28 cellular contexts compared by ENCODE assay signal in the genomic region with DNA sequence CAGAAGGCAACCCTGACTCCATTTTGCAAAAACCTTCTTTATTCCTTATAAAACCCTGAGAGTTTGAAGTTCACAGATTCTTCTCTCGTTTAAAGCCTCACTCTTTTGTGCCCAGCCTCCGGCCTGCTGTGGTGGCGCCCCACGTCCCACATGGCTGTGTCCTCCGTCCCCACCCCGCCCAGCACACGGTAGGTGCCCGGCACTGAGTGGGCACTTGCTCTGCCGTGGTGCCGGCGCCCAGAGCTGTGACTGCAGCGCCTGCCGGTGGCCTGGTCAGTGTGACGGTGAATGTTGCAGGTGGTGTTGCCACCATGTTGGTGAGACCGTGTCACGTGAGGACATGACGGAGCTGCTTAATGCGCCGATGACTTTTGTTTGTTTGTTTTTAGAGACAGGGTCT. TPM values are rescaled to one million over a fixed set of nuclear protein-coding genes. Genes with fewer than 3 reads are reported as not detected.
"Had no signal": no experiment of that assay in that cellular context is flagged by ENCODE, and none has a peak within 500 bp of the region (broad histone marks: within the 10 kb centered on the region; RNA-seq: fewer than 3 reads in every experiment).

No MANE protein-coding gene starts in this region.

- H3K4me1 Mint-ChIP-seq: activated CD4-positive, alpha-beta T cell treated with anti-CD3 and anti-CD28 coated beads for 36 hours; activated CD4-positive, alpha-beta T cell treated with anti-CD3 and anti-CD28 coated beads, Interleukin-2, amount 10 ng/mL, durations not matched to agents 24 days and 14 days; activated CD8-positive, alpha-beta memory T cell treated with anti-CD3 and anti-CD28 coated beads, Interleukin-2, amount 10 ng/mL, durations not matched to agents 7 days and 5 days; activated naive CD4-positive, alpha-beta T cell treated with anti-CD3 and anti-CD28 coated beads, Interleukin-2, amount 50 U/mL, for 24 hours; activated naive CD8-positive, alpha-beta T cell treated with anti-CD3 and anti-CD28 coated beads for 36 hours; activated naive CD8-positive, alpha-beta T cell treated with anti-CD3 and anti-CD28 coated beads, Interleukin-2, amount 50 U/mL, for 24 hours had no signal

- H3K4me3 Mint-ChIP-seq: activated CD4-positive, alpha-beta memory T cell treated with anti-CD3 and anti-CD28 coated beads for 36 hours; activated CD4-positive, alpha-beta T cell treated with anti-CD3 and anti-CD28 coated beads for 36 hours; activated CD4-positive, alpha-beta T cell treated with anti-CD3 and anti-CD28 coated beads, Interleukin-2, amount 10 ng/mL, durations not matched to agents 24 days and 14 days; activated CD8-positive, alpha-beta memory T cell treated with anti-CD3 and anti-CD28 coated beads, Interleukin-2, amount 10 ng/mL, durations not matched to agents 7 days and 5 days; activated CD8-positive, alpha-beta T cell treated with anti-CD3 and anti-CD28 coated beads, Interleukin-2, amount 10 ng/mL, durations not matched to agents 7 days and 5 days; activated naive CD4-positive, alpha-beta T cell treated with anti-CD3 and anti-CD28 coated beads for 36 hours; activated naive CD4-positive, alpha-beta T cell treated with anti-CD3 and anti-CD28 coated beads, Interleukin-2, amount 50 U/mL, for 24 hours; activated naive CD8-positive, alpha-beta T cell treated with anti-CD3 and anti-CD28 coated beads for 36 hours; activated naive CD8-positive, alpha-beta T cell treated with anti-CD3 and anti-CD28 coated beads, Interleukin-2, amount 50 U/mL, for 24 hours; activated T-helper 1 cell treated with anti-CD3 and anti-CD28 coated beads, Interleukin-12 subunit alpha, Interleukin-12 subunit beta, Interleukin-2, Interleukin-4 antibody, amounts not matched to agents 30 ng/mL and 10 ng/mL and 1 ng/mL, durations not matched to agents 14 hours and 24 hours and 36 hours had no signal

- DNase-seq: activated CD4-positive, alpha-beta memory T cell treated with anti-CD3 and anti-CD28 coated beads for 36 hours; activated CD4-positive, alpha-beta T cell treated with anti-CD3 and anti-CD28 coated beads for 36 hours; activated CD4-positive, alpha-beta T cell treated with anti-CD3 and anti-CD28 coated beads, Interleukin-2, amount 10 ng/mL, durations not matched to agents 24 days and 14 days; activated CD4-positive, CD25-positive, alpha-beta regulatory T cell; activated CD4-positive, CD25-positive, alpha-beta regulatory T cell treated with anti-CD3 and anti-CD28 coated beads, Interleukin-2, amount 50 U/mL, for 72 hours; activated CD8-positive, alpha-beta memory T cell treated with anti-CD3 and anti-CD28 coated beads, Interleukin-2, amount 10 ng/mL, durations not matched to agents 7 days and 5 days; activated CD8-positive, alpha-beta memory T cell treated with anti-CD3 and anti-CD28 coated beads, Interleukin-2, amount 50 U/mL, for 4 hours; activated CD8-positive, alpha-beta T cell treated with anti-CD3 and anti-CD28 coated beads, Interleukin-2, amount 10 ng/mL, durations not matched to agents 7 days and 5 days; activated effector memory CD4-positive, alpha-beta T cell treated with anti-CD3 and anti-CD28 coated beads, Interleukin-2, amount 50 U/mL, for 16 hours; activated naive CD4-positive, alpha-beta T cell treated with anti-CD3 and anti-CD28 coated beads for 36 hours; activated naive CD8-positive, alpha-beta T cell treated with anti-CD3 and anti-CD28 coated beads for 36 hours; activated naive CD8-positive, alpha-beta T cell treated with anti-CD3 and anti-CD28 coated beads, Interleukin-2, amount 50 U/mL, for 24 hours; activated T-cell treated with anti-CD3 and anti-CD28 coated beads, Interleukin-2, amount 50 U/mL, for 1 hour; activated T-cell treated with anti-CD3 and anti-CD28 coated beads, Interleukin-2, amount 50 U/mL, for 48 hours; adrenal gland; amygdala; aorta; body of pancreas; caudate nucleus; effector CD8-positive, alpha-beta T cell; esophagus squamous epithelium; foreskin melanocyte; T-helper 2 cell had no signal

- H3K27me3 ChIP-seq: adrenal gland, body of pancreas, esophagus squamous epithelium, gastroesophageal sphincter had no signal

- H3K4me1 ChIP-seq: adrenal gland, body of pancreas, esophagus squamous epithelium, gastroesophageal sphincter had no signal

- H3K36me3 Mint-ChIP-seq: activated naive CD4-positive, alpha-beta T cell treated with anti-CD3 and anti-CD28 coated beads, Interleukin-2, amount 50 U/mL, for 24 hours had no signal

- H3K9me3 Mint-ChIP-seq: activated CD4-positive, alpha-beta memory T cell treated with anti-CD3 and anti-CD28 coated beads for 36 hours; activated CD4-positive, alpha-beta T cell treated with anti-CD3 and anti-CD28 coated beads, Interleukin-2, amount 10 ng/mL, durations not matched to agents 24 days and 14 days; activated naive CD4-positive, alpha-beta T cell treated with anti-CD3 and anti-CD28 coated beads for 36 hours; activated naive CD4-positive, alpha-beta T cell treated with anti-CD3 and anti-CD28 coated beads, Interleukin-2, amount 50 U/mL, for 24 hours; activated naive CD8-positive, alpha-beta T cell treated with anti-CD3 and anti-CD28 coated beads for 36 hours; activated naive CD8-positive, alpha-beta T cell treated with anti-CD3 and anti-CD28 coated beads, Interleukin-2, amount 50 U/mL, for 24 hours; activated T-helper 1 cell treated with anti-CD3 and anti-CD28 coated beads, Interleukin-12 subunit alpha, Interleukin-12 subunit beta, Interleukin-2, Interleukin-4 antibody, amounts not matched to agents 30 ng/mL and 10 ng/mL and 1 ng/mL, durations not matched to agents 14 hours and 24 hours and 36 hours; activated T-helper 2 cell treated with anti-CD3 and anti-CD28 coated beads, Interferon-gamma antibody, Interleukin-2, Interleukin-4, amounts not matched to agents 10 μg/mL and 5 μg/mL and 100 μg/mL, durations not matched to agents 14 hours and 24 hours and 36 hours had no signal

- H3K9me3 ChIP-seq: adrenal gland, body of pancreas, esophagus squamous epithelium, gastroesophageal sphincter had no signal

- H3K27me3 Mint-ChIP-seq: activated CD4-positive, alpha-beta memory T cell treated with anti-CD3 and anti-CD28 coated beads for 36 hours; activated CD4-positive, alpha-beta T cell treated with anti-CD3 and anti-CD28 coated beads for 36 hours; activated CD4-positive, alpha-beta T cell treated with anti-CD3 and anti-CD28 coated beads, Interleukin-2, amount 10 ng/mL, durations not matched to agents 24 days and 14 days; activated CD8-positive, alpha-beta memory T cell treated with anti-CD3 and anti-CD28 coated beads, Interleukin-2, amount 10 ng/mL, durations not matched to agents 7 days and 5 days; activated naive CD4-positive, alpha-beta T cell treated with anti-CD3 and anti-CD28 coated beads, Interleukin-2, amount 50 U/mL, for 24 hours; activated naive CD8-positive, alpha-beta T cell treated with anti-CD3 and anti-CD28 coated beads for 36 hours; activated naive CD8-positive, alpha-beta T cell treated with anti-CD3 and anti-CD28 coated beads, Interleukin-2, amount 50 U/mL, for 24 hours had no signal

- H3K27ac ChIP-seq: adrenal gland, body of pancreas, epithelial cell of prostate, esophagus squamous epithelium, gastroesophageal sphincter had no signal

- H3K27ac Mint-ChIP-seq: activated CD4-positive, alpha-beta memory T cell treated with anti-CD3 and anti-CD28 coated beads for 36 hours; activated CD4-positive, alpha-beta T cell treated with anti-CD3 and anti-CD28 coated beads for 36 hours; activated CD4-positive, alpha-beta T cell treated with anti-CD3 and anti-CD28 coated beads, Interleukin-2, amount 10 ng/mL, durations not matched to agents 24 days and 14 days; activated CD8-positive, alpha-beta memory T cell treated with anti-CD3 and anti-CD28 coated beads, Interleukin-2, amount 10 ng/mL, durations not matched to agents 7 days and 5 days; activated CD8-positive, alpha-beta T cell treated with anti-CD3 and anti-CD28 coated beads, Interleukin-2, amount 10 ng/mL, durations not matched to agents 7 days and 5 days; activated naive CD4-positive, alpha-beta T cell treated with anti-CD3 and anti-CD28 coated beads for 36 hours; activated naive CD4-positive, alpha-beta T cell treated with anti-CD3 and anti-CD28 coated beads, Interleukin-2, amount 50 U/mL, for 24 hours; activated naive CD8-positive, alpha-beta T cell treated with anti-CD3 and anti-CD28 coated beads for 36 hours; activated naive CD8-positive, alpha-beta T cell treated with anti-CD3 and anti-CD28 coated beads, Interleukin-2, amount 50 U/mL, for 24 hours; activated T-helper 1 cell treated with anti-CD3 and anti-CD28 coated beads, Interleukin-12 subunit alpha, Interleukin-12 subunit beta, Interleukin-2, Interleukin-4 antibody, amounts not matched to agents 30 ng/mL and 10 ng/mL and 1 ng/mL, durations not matched to agents 14 hours and 24 hours and 36 hours; activated T-helper 2 cell treated with anti-CD3 and anti-CD28 coated beads, Interferon-gamma antibody, Interleukin-2, Interleukin-4, amounts not matched to agents 10 μg/mL and 5 μg/mL and 100 μg/mL, durations not matched to agents 14 hours and 24 hours and 36 hours had no signal

- ATAC-seq: activated CD4-positive, alpha-beta T cell treated with anti-CD3 and anti-CD28 coated beads for 36 hours; activated CD8-positive, alpha-beta memory T cell treated with anti-CD3 and anti-CD28 coated beads, Interleukin-2, amount 10 ng/mL, durations not matched to agents 7 days and 5 days; activated CD8-positive, alpha-beta T cell treated with anti-CD3 and anti-CD28 coated beads, Interleukin-2, amount 10 ng/mL, durations not matched to agents 7 days and 5 days; activated naive CD8-positive, alpha-beta T cell treated with anti-CD3 and anti-CD28 coated beads, Interleukin-2, amount 50 U/mL, for 24 hours; body of pancreas; gastroesophageal sphincter had no signal

- H3K4me3 ChIP-seq: adrenal gland, body of pancreas, esophagus squamous epithelium, gastroesophageal sphincter had no signal

RNA-seq across cellular contexts. Expression of a gene that starts 19.1 kb away (rescaled TPM):
- total RNA-seq: activated CD4-positive, alpha-beta T cell treated with anti-CD3 and anti-CD28 coated beads, Interleukin-2, amount 10 ng/mL, durations not matched to agents 24 days and 14 days; activated naive CD4-positive, alpha-beta T cell treated with anti-CD3 and anti-CD28 coated beads for 36 hours had no signal
